In the genomic region with DNA sequence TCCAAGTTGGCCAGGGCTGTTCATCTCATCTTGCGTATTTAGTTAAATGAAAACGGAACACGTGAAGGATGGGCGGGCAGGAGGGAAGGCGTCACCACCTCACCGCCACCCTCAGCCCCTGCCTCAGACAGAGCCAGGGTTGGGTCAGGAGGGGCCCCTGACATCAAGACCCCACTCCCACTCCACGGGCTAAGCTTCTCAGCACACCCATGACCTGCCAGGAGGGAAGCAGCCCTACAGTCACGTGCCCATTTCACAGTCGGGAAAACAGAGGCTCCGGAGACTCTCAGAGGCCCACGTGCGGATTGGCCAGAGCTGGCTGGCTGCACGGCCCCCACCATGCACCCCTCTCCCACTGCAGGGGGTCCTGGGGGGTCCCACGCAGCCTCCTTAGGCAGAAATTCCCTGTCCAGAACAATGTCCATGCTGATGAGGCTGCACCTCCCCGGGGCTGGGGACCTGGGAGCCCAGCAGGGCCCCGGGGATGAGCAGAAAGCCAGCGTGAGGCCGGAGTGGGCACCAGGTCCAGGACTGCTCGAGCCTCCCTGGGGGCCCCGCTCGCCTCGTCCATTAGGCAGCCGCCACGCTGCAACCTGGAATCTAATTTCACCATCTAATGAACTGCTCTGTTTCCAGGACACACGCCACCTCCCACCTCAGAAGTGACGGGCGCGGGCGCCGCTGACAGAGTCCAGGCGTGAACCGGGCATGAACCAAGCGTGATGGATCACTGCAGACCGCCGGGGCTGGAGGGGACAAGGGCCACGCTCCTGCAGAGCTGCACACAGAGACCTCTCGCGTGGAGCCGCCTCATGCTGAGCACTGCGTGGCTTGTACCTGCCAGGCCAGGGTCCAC, we compare ENCODE assay signal across 1 cellular context.
TF ChIP-seq lines count a peak whose summit lies in the region.

No MANE protein-coding gene starts in this region.

TF ChIP-seq in SK-N-SH treated with all-trans-retinoic acid at 6 μM for 48 hours, 23 proteins besides CTCF, POLR2A, EP300 and RAD21 (continued from another document):
- TF ChIP-seq, protein P1, sequence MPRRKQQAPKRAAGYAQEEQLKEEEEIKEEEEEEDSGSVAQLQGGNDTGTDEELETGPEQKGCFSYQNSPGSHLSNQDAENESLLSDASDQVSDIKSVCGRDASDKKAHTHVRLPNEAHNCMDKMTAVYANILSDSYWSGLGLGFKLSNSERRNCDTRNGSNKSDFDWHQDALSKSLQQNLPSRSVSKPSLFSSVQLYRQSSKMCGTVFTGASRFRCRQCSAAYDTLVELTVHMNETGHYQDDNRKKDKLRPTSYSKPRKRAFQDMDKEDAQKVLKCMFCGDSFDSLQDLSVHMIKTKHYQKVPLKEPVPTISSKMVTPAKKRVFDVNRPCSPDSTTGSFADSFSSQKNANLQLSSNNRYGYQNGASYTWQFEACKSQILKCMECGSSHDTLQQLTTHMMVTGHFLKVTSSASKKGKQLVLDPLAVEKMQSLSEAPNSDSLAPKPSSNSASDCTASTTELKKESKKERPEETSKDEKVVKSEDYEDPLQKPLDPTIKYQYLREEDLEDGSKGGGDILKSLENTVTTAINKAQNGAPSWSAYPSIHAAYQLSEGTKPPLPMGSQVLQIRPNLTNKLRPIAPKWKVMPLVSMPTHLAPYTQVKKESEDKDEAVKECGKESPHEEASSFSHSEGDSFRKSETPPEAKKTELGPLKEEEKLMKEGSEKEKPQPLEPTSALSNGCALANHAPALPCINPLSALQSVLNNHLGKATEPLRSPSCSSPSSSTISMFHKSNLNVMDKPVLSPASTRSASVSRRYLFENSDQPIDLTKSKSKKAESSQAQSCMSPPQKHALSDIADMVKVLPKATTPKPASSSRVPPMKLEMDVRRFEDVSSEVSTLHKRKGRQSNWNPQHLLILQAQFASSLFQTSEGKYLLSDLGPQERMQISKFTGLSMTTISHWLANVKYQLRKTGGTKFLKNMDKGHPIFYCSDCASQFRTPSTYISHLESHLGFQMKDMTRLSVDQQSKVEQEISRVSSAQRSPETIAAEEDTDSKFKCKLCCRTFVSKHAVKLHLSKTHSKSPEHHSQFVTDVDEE (CRISPR knock-in tag; IDR thresholded peaks at IDR 0.05) = peak; percentile 94
- TF ChIP-seq ZFP3 (CRISPR knock-in tag; IDR thresholded peaks at IDR 0.05) = no peak
- TF ChIP-seq ZNF565 (CRISPR knock-in tag; conservative IDR thresholded peaks at IDR 0.05; ENCODE audit: low read depth) = peak; percentile 65; the same call in 1 of the 2 replicates
- no peak for TF ChIP-seq TOX (CRISPR knock-in tag; IDR thresholded peaks at IDR 0.05; ENCODE audit: borderline replicate concordance)
- TF ChIP-seq ESRRG (CRISPR knock-in tag; IDR thresholded peaks at IDR 0.05) = no peak
- TF ChIP-seq RARB (CRISPR knock-in tag; IDR thresholded peaks at IDR 0.05) = no peak
- TF ChIP-seq ARNTL (CRISPR knock-in tag; IDR thresholded peaks at IDR 0.05; ENCODE audit: borderline replicate concordance, low read depth) = peak; percentile 5; the same call in 1 of the 2 replicates
- TF ChIP-seq ZNF70 (CRISPR knock-in tag; IDR thresholded peaks at IDR 0.05) = peak; percentile 65; the same call in 1 of the 2 replicates
